ENCODE assay signal across 35 cellular contexts in the genomic region with DNA sequence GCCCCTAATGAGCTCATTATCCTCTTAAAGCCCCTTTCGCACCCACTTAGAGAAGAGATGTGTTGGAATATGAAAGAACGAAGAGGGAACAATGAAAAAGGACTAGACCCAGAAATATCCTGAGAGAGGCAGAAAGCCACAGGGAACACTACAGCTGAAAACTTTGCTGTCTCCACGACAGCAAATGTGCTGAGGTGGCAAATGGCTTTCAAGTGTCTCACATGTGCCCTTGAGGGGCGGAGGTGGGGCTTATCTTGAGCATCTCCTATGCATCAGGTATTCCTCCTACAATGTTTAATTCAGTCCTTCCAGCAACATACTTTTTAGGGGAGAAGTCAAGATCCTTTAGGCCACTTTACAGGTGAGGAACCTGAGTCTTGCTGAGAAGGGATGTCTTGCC.
"Had no signal": no experiment of that assay in that cellular context is flagged by ENCODE, and none has a peak within 500 bp of the region (broad histone marks: within the 10 kb centered on the region; RNA-seq: fewer than 3 reads in every experiment).

No MANE protein-coding gene starts in this region.

- ATAC-seq: activated CD4-positive, CD25-positive, alpha-beta regulatory T cell treated with anti-CD3 and anti-CD28 coated beads, Interleukin-2, amount 50 U/mL, for 24 hours; effector memory CD8-positive, alpha-beta T cell; heart left ventricle; left colon; stimulated activated naive B cell treated with anti-CD40 and anti-IgM and Interleukin-4, amounts not matched to agents 10 μg/mL and 1 μg/mL and 100 μg/mL, for 72 hours; upper lobe of right lung had no signal

- H3K9me3 Mint-ChIP-seq: activated CD4-positive, alpha-beta memory T cell treated with anti-CD3 and anti-CD28 coated beads for 36 hours; activated naive CD4-positive, alpha-beta T cell treated with anti-CD3 and anti-CD28 coated beads for 36 hours; activated naive CD8-positive, alpha-beta T cell treated with anti-CD3 and anti-CD28 coated beads for 36 hours; activated T-helper 1 cell treated with anti-CD3 and anti-CD28 coated beads, Interleukin-12 subunit alpha, Interleukin-12 subunit beta, Interleukin-2, Interleukin-4 antibody, amounts not matched to agents 30 ng/mL and 10 ng/mL and 1 ng/mL, durations not matched to agents 14 hours and 24 hours and 36 hours; effector memory CD8-positive, alpha-beta T cell; immature natural killer cell; mesothelial cell of epicardium; neural crest cell had no signal

- H3K4me3 Mint-ChIP-seq: activated CD4-positive, alpha-beta memory T cell treated with anti-CD3 and anti-CD28 coated beads for 36 hours; activated naive CD4-positive, alpha-beta T cell treated with anti-CD3 and anti-CD28 coated beads for 36 hours; activated naive CD8-positive, alpha-beta T cell treated with anti-CD3 and anti-CD28 coated beads for 36 hours; activated T-helper 1 cell treated with anti-CD3 and anti-CD28 coated beads, Interleukin-12 subunit alpha, Interleukin-12 subunit beta, Interleukin-2, Interleukin-4 antibody, amounts not matched to agents 30 ng/mL and 10 ng/mL and 1 ng/mL, durations not matched to agents 14 hours and 24 hours and 36 hours; brain; effector memory CD8-positive, alpha-beta T cell; immature natural killer cell; mesothelial cell of epicardium; naive B cell; neural crest cell; stimulated activated naive B cell treated with anti-CD40 and anti-IgM and Interleukin-4, amounts not matched to agents 10 μg/mL and 1 μg/mL and 100 μg/mL, for 72 hours had no signal

- H3K27ac ChIP-seq: cardiac muscle cell, coronary artery, heart left ventricle, right atrium auricular region, stomach, tibial artery, upper lobe of right lung, VCaP had no signal

- H3K36me3 Mint-ChIP-seq: activated CD4-positive, alpha-beta memory T cell treated with anti-CD3 and anti-CD28 coated beads for 36 hours; activated naive CD8-positive, alpha-beta T cell treated with anti-CD3 and anti-CD28 coated beads for 36 hours; brain; immature natural killer cell; mesothelial cell of epicardium; stimulated activated naive B cell treated with anti-CD40 and anti-IgM and Interleukin-4, amounts not matched to agents 10 μg/mL and 1 μg/mL and 100 μg/mL, for 72 hours had no signal

- H3K27me3 ChIP-seq: adrenal gland, cardiac muscle cell, right atrium auricular region, tibial artery had no signal

- H3K4me1 ChIP-seq: adrenal gland, upper lobe of right lung had no signal

- H3K27me3 Mint-ChIP-seq: brain had no signal

- DNase-seq: activated CD4-positive, alpha-beta memory T cell treated with anti-CD3 and anti-CD28 coated beads for 36 hours; activated CD4-positive, alpha-beta T cell treated with anti-CD3 and anti-CD28 coated beads for 48 hours; activated CD8-positive, alpha-beta memory T cell treated with anti-CD3 and anti-CD28 coated beads, Interleukin-2, amount 50 U/mL, for 4 hours; activated effector memory CD4-positive, alpha-beta T cell treated with anti-CD3 and anti-CD28 coated beads, Interleukin-2, amount 50 U/mL, for 16 hours; activated naive CD4-positive, alpha-beta T cell treated with anti-CD3 and anti-CD28 coated beads for 36 hours; activated naive CD8-positive, alpha-beta T cell treated with anti-CD3 and anti-CD28 coated beads for 36 hours; activated T-cell treated with anti-CD3 and anti-CD28 coated beads, Interleukin-2, amount 50 U/mL, for 1 hour; adrenal gland; aorta; effector memory CD8-positive, alpha-beta T cell; foreskin fibroblast; heart left ventricle; hypothalamus; immature natural killer cell; kidney; left colon; mammary epithelial cell; naive B cell; nucleus accumbens; stimulated activated CD4-positive, alpha-beta T cell treated with anti-CD3 and anti-CD28 coated beads, Interleukin-15, amount 100 ng/mL, for 24 hours; stimulated activated CD4-positive, alpha-beta T cell treated with anti-CD3 and anti-CD28 coated beads, Interleukin-2, amount 100 ng/mL, for 24 hours; stimulated activated naive B cell treated with anti-CD40 and anti-IgM and Interleukin-4, amounts not matched to agents 10 μg/mL and 1 μg/mL and 100 μg/mL, for 72 hours; stomach; tibial artery; upper lobe of right lung had no signal

- H3K4me1 Mint-ChIP-seq: activated naive CD8-positive, alpha-beta T cell treated with anti-CD3 and anti-CD28 coated beads for 36 hours; immature natural killer cell; mesothelial cell of epicardium; neural crest cell had no signal

- H3K4me3 ChIP-seq: adrenal gland, cardiac muscle cell, coronary artery, heart left ventricle, right atrium auricular region, stomach, tibial artery, upper lobe of right lung had no signal

- H3K27ac Mint-ChIP-seq: activated CD4-positive, alpha-beta memory T cell treated with anti-CD3 and anti-CD28 coated beads for 36 hours; activated naive CD4-positive, alpha-beta T cell treated with anti-CD3 and anti-CD28 coated beads for 36 hours; activated naive CD8-positive, alpha-beta T cell treated with anti-CD3 and anti-CD28 coated beads for 36 hours; activated T-helper 1 cell treated with anti-CD3 and anti-CD28 coated beads, Interleukin-12 subunit alpha, Interleukin-12 subunit beta, Interleukin-2, Interleukin-4 antibody, amounts not matched to agents 30 ng/mL and 10 ng/mL and 1 ng/mL, durations not matched to agents 14 hours and 24 hours and 36 hours; effector memory CD8-positive, alpha-beta T cell; immature natural killer cell; mesothelial cell of epicardium; naive B cell; stimulated activated naive B cell treated with anti-CD40 and anti-IgM and Interleukin-4, amounts not matched to agents 10 μg/mL and 1 μg/mL and 100 μg/mL, for 72 hours had no signal

- FAIRE-seq: kidney, TTC549 had no signal

- H3K36me3 ChIP-seq: adrenal gland, cardiac muscle cell, heart left ventricle, right atrium auricular region, tibial artery, upper lobe of right lung had no signal

- H3K9me3 ChIP-seq: adrenal gland, right atrium auricular region, stomach, upper lobe of right lung had no signal
